In the genomic region with DNA sequence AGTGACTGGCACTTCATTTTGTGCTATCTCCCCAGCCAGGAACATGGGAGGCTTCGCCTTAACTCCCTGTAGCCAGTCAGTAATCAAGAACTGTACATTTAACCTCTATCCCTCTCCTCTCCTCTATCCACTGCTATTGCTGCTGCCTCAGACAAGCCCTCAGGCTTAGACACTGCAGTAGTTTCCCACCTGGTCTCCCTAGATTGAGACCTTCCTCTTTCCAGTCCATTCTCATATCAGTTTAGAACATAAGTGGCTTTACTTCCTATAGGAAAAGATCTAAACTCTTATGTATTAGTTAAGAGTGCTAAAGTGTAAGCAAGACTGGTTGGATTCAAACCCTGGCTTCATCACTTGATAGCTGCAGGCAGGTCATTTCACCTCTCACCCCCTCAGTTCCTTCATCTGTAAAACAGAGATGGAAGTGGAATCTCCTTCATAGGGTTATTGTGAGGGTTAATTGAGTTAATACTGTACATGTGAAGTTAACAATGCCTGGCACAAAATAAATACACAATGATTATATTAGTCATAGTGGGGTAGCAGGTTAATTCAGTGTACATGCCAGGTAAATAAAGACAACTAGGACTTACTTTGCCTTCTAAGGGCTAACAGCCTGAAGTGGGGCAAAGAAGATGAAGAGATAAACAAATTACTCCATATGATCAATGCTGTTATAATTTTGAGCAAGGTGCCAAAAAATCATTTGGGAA, we compare ENCODE assay signal across 21 cellular contexts.
"Had no signal": no experiment of that assay in that cellular context is flagged by ENCODE, and none has a peak within 500 bp of the region (broad histone marks: within the 10 kb centered on the region; RNA-seq: fewer than 3 reads in every experiment).

No MANE protein-coding gene starts in this region.

- H3K27ac ChIP-seq: body of pancreas, esophagus squamous epithelium, neutrophil, parathyroid adenoma, tibial artery, vagina had no signal

- H3K27me3 ChIP-seq: body of pancreas, esophagus squamous epithelium, neutrophil, tibial artery, vagina had no signal

- H3K9me3 Mint-ChIP-seq: activated naive CD8-positive, alpha-beta T cell treated with anti-CD3 and anti-CD28 coated beads for 36 hours; activated T-helper 1 cell treated with anti-CD3 and anti-CD28 coated beads, Interleukin-12 subunit alpha, Interleukin-12 subunit beta, Interleukin-2, Interleukin-4 antibody, amounts not matched to agents 30 ng/mL and 10 ng/mL and 1 ng/mL, durations not matched to agents 14 hours and 24 hours and 36 hours had no signal

- H3K9ac ChIP-seq: parathyroid adenoma had no signal

- H3K36me3 ChIP-seq: tibial artery had no signal

- FAIRE-seq: colon had no signal

- H3K4me3 Mint-ChIP-seq: activated naive CD8-positive, alpha-beta T cell treated with anti-CD3 and anti-CD28 coated beads for 36 hours; activated T-helper 1 cell treated with anti-CD3 and anti-CD28 coated beads, Interleukin-12 subunit alpha, Interleukin-12 subunit beta, Interleukin-2, Interleukin-4 antibody, amounts not matched to agents 30 ng/mL and 10 ng/mL and 1 ng/mL, durations not matched to agents 14 hours and 24 hours and 36 hours; stimulated activated memory B cell treated with anti-CD40 and anti-IgM and Interleukin-4, amounts not matched to agents 10 μg/mL and 1 μg/mL and 100 μg/mL, for 72 hours had no signal

- ATAC-seq: activated CD4-positive, CD25-positive, alpha-beta regulatory T cell treated with anti-CD3 and anti-CD28 coated beads, Interleukin-2, amount 50 U/mL, for 24 hours; body of pancreas; left ventricle myocardium superior; naive thymus-derived CD8-positive, alpha-beta T cell; stimulated activated memory B cell treated with anti-CD40 and anti-IgM and Interleukin-4, amounts not matched to agents 10 μg/mL and 1 μg/mL and 100 μg/mL, for 72 hours had no signal

- H3K9me3 ChIP-seq: body of pancreas, esophagus squamous epithelium, neutrophil, tibial artery, vagina had no signal

- DNase-seq: activated CD4-positive, alpha-beta T cell treated with anti-CD3 and anti-CD28 coated beads, Interleukin-2, amount 50 U/mL, for 1 hour; activated naive CD8-positive, alpha-beta T cell treated with anti-CD3 and anti-CD28 coated beads for 36 hours; amygdala; body of pancreas; caudate nucleus; esophagus squamous epithelium; glutamatergic neuron; kidney glomerular epithelial cell; left ventricle myocardium superior; mesenchymal stem cell; naive thymus-derived CD8-positive, alpha-beta T cell; retina; stimulated activated CD4-positive, alpha-beta T cell treated with anti-CD3 and anti-CD28 coated beads, Interleukin-12 subunit alpha, Interleukin-12 subunit beta, amount 100 ng/mL, for 4 hours; tibial artery had no signal

- H3K27me3 Mint-ChIP-seq: activated naive CD8-positive, alpha-beta T cell treated with anti-CD3 and anti-CD28 coated beads for 36 hours; naive thymus-derived CD8-positive, alpha-beta T cell; stimulated activated memory B cell treated with anti-CD40 and anti-IgM and Interleukin-4, amounts not matched to agents 10 μg/mL and 1 μg/mL and 100 μg/mL, for 72 hours had no signal

- H3K4me3 ChIP-seq: body of pancreas, esophagus squamous epithelium, tibial artery, vagina had no signal

- H3K4me1 ChIP-seq: parathyroid adenoma, tibial artery had no signal

- H3K27ac Mint-ChIP-seq: activated naive CD8-positive, alpha-beta T cell treated with anti-CD3 and anti-CD28 coated beads for 36 hours; activated T-helper 1 cell treated with anti-CD3 and anti-CD28 coated beads, Interleukin-12 subunit alpha, Interleukin-12 subunit beta, Interleukin-2, Interleukin-4 antibody, amounts not matched to agents 30 ng/mL and 10 ng/mL and 1 ng/mL, durations not matched to agents 14 hours and 24 hours and 36 hours; stimulated activated memory B cell treated with anti-CD40 and anti-IgM and Interleukin-4, amounts not matched to agents 10 μg/mL and 1 μg/mL and 100 μg/mL, for 72 hours had no signal
